ENCODE assay signal across 22 cellular contexts in genomic region chr7:130298927-130299326, GRCh38. TPM values are rescaled to one million over a fixed set of nuclear protein-coding genes. Genes with fewer than 3 reads are reported as not detected.
"Had no signal": no experiment of that assay in that cellular context is flagged by ENCODE, and none has a peak within 500 bp of the region (broad histone marks: within the 10 kb centered on the region; RNA-seq: fewer than 3 reads in every experiment).

No MANE protein-coding gene starts in this region.

- H3K4me3 Mint-ChIP-seq: activated CD4-positive, alpha-beta T cell treated with anti-CD3 and anti-CD28 coated beads for 36 hours; activated CD8-positive, alpha-beta T cell treated with anti-CD3 and anti-CD28 coated beads for 36 hours; activated naive CD8-positive, alpha-beta T cell; effector memory CD8-positive, alpha-beta T cell; natural killer cell treated with Interleukin-12 subunit alpha and Interleukin-12 subunit beta and Interleukin-15 and Interleukin-18, amount 100 ng/mL, for 72 hours; stimulated activated memory B cell treated with anti-CD40 and anti-IgM and Interleukin-4, amounts not matched to agents 10 μg/mL and 1 μg/mL and 100 μg/mL, for 72 hours; T-helper 1 cell treated with Interleukin-12 subunit alpha and Interleukin-12 subunit beta and Interleukin-4 antibody, amounts not matched to agents 30 μg/mL and 1 μg/mL, for 36 hours had no signal

- H3K4me1 Mint-ChIP-seq: activated CD4-positive, alpha-beta T cell treated with anti-CD3 and anti-CD28 coated beads for 36 hours; stimulated activated memory B cell treated with anti-CD40 and anti-IgM and Interleukin-4, amounts not matched to agents 10 μg/mL and 1 μg/mL and 100 μg/mL, for 72 hours had no signal

- ATAC-seq: activated CD4-positive, alpha-beta T cell treated with anti-CD3 and anti-CD28 coated beads for 36 hours; activated CD8-positive, alpha-beta T cell treated with anti-CD3 and anti-CD28 coated beads for 36 hours; effector memory CD8-positive, alpha-beta T cell; gastroesophageal sphincter; heart right ventricle; left cardiac atrium; natural killer cell treated with Interleukin-12 subunit alpha and Interleukin-12 subunit beta and Interleukin-15 and Interleukin-18, amount 100 ng/mL, for 72 hours; stimulated activated memory B cell treated with anti-CD40 and anti-IgM and Interleukin-4, amounts not matched to agents 10 μg/mL and 1 μg/mL and 100 μg/mL, for 72 hours had no signal

- H3K4me1 ChIP-seq: gastroesophageal sphincter, heart right ventricle, thyroid gland, uterus had no signal

- DNase-seq: activated CD4-positive, alpha-beta T cell treated with anti-CD3 and anti-CD28 coated beads for 36 hours; activated CD8-positive, alpha-beta T cell treated with anti-CD3 and anti-CD28 coated beads for 36 hours; activated effector memory CD4-positive, alpha-beta T cell treated with anti-CD3 and anti-CD28 coated beads, Interleukin-2, amount 50 U/mL, for 16 hours; activated T-cell treated with anti-CD3 and anti-CD28 coated beads, Interleukin-2, amount 50 U/mL, for 48 hours; amygdala; brain microvascular endothelial cell; dermis blood vessel endothelial cell; effector memory CD8-positive, alpha-beta T cell; heart right ventricle; left cardiac atrium; ovary; thyroid gland; uterus had no signal

- H3K9me3 ChIP-seq: gastroesophageal sphincter, heart right ventricle, ovary, thyroid gland, uterus had no signal

- H3K27ac Mint-ChIP-seq: activated CD4-positive, alpha-beta T cell treated with anti-CD3 and anti-CD28 coated beads for 36 hours; activated CD8-positive, alpha-beta T cell treated with anti-CD3 and anti-CD28 coated beads for 36 hours; activated naive CD8-positive, alpha-beta T cell; effector memory CD8-positive, alpha-beta T cell; natural killer cell treated with Interleukin-12 subunit alpha and Interleukin-12 subunit beta and Interleukin-15 and Interleukin-18, amount 100 ng/mL, for 72 hours; stimulated activated memory B cell treated with anti-CD40 and anti-IgM and Interleukin-4, amounts not matched to agents 10 μg/mL and 1 μg/mL and 100 μg/mL, for 72 hours; T-helper 1 cell treated with Interleukin-12 subunit alpha and Interleukin-12 subunit beta and Interleukin-4 antibody, amounts not matched to agents 30 μg/mL and 1 μg/mL, for 36 hours had no signal

- H3K36me3 ChIP-seq: gastroesophageal sphincter, heart right ventricle, ovary, thyroid gland, uterus, WERI-Rb-1 had no signal

- H3K36me3 Mint-ChIP-seq: activated naive CD8-positive, alpha-beta T cell; natural killer cell treated with Interleukin-12 subunit alpha and Interleukin-12 subunit beta and Interleukin-15 and Interleukin-18, amount 100 ng/mL, for 72 hours; stimulated activated memory B cell treated with anti-CD40 and anti-IgM and Interleukin-4, amounts not matched to agents 10 μg/mL and 1 μg/mL and 100 μg/mL, for 72 hours had no signal

- H3K27me3 ChIP-seq: brain microvascular endothelial cell, gastroesophageal sphincter, heart right ventricle, ovary, thyroid gland, uterus had no signal

- H3K27me3 Mint-ChIP-seq: activated CD4-positive, alpha-beta T cell treated with anti-CD3 and anti-CD28 coated beads for 36 hours; activated CD8-positive, alpha-beta T cell treated with anti-CD3 and anti-CD28 coated beads for 36 hours; activated naive CD8-positive, alpha-beta T cell had no signal

- H3K9me3 Mint-ChIP-seq: activated CD8-positive, alpha-beta T cell treated with anti-CD3 and anti-CD28 coated beads for 36 hours; effector memory CD8-positive, alpha-beta T cell; natural killer cell treated with Interleukin-12 subunit alpha and Interleukin-12 subunit beta and Interleukin-15 and Interleukin-18, amount 100 ng/mL, for 72 hours had no signal

- H3K27ac ChIP-seq: brain microvascular endothelial cell, gastroesophageal sphincter, heart right ventricle, ovary, thyroid gland, uterus, WERI-Rb-1 had no signal

- H3K4me3 ChIP-seq: gastroesophageal sphincter, heart right ventricle, ovary, thyroid gland, uterus had no signal

RNA-seq across cellular contexts. Expression of gene CPA4, which starts 6.0 kb away (rescaled TPM):
- total RNA-seq: activated CD4-positive, alpha-beta T cell treated with anti-CD3 and anti-CD28 coated beads for 36 hours; activated CD8-positive, alpha-beta T cell treated with anti-CD3 and anti-CD28 coated beads for 36 hours; lung microvascular endothelial cell; natural killer cell treated with Interleukin-12 subunit alpha and Interleukin-12 subunit beta and Interleukin-15 and Interleukin-18, amount 100 ng/mL, for 72 hours; thyroid gland had no signal

RNA-seq across cellular contexts. Expression of gene CPA2, which starts 32.3 kb away (rescaled TPM):
- total RNA-seq: activated CD8-positive, alpha-beta T cell treated with anti-CD3 and anti-CD28 coated beads for 36 hours; cerebellum; dermis blood vessel endothelial cell; epithelial cell of proximal tubule; gastroesophageal sphincter; lung microvascular endothelial cell; natural killer cell treated with Interleukin-12 subunit alpha and Interleukin-12 subunit beta and Interleukin-15 and Interleukin-18, amount 100 ng/mL, for 72 hours; thyroid gland had no signal

RNA-seq across cellular contexts. Expression of gene CPA5, which starts 45.7 kb away (rescaled TPM):
- total RNA-seq: cerebellum; dermis blood vessel endothelial cell; gastroesophageal sphincter; heart right ventricle; left cardiac atrium; lung microvascular endothelial cell; natural killer cell treated with Interleukin-12 subunit alpha and Interleukin-12 subunit beta and Interleukin-15 and Interleukin-18, amount 100 ng/mL, for 72 hours; ovary; thyroid gland; uterus had no signal
- polyA plus RNA-seq: ovary had no signal
